8 cellular contexts compared by ENCODE assay signal in the genomic region with DNA sequence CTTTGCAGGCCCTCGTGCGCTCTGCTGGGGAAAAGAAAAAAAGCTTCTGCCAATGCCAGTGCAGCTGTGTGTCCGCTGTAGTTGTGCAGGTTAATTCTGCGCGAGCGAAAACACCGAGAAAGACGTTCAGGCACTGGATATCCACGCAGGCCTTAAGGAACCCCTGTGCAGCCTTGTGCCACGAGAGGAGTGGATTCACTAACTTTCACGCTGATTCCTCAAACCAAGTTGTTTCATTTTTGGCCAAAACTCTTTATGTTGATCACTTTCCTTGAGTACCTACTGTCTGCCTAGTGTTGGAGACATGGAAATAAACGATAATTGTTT. TPM values are rescaled to one million over a fixed set of nuclear protein-coding genes. Genes with fewer than 3 reads are reported as not detected.
DNase-seq lines count a peak whose midpoint lies in the region; ATAC-seq, FAIRE-seq and TF ChIP-seq lines count a peak whose summit lies in the region.

No MANE protein-coding gene starts in this region.

- peak overlapping the region; percentile 61 for H3K4me2 ChIP-seq in H9 (ENCODE audit: insufficient read depth, insufficient read length, low read length)

- no peaks in the 10 kb centered on the region for H4K20me1 ChIP-seq in H9 (ENCODE audit: control insufficient read depth, insufficient read depth, insufficient read length)

- no peaks in the 10 kb centered on the region for H3K79me1 ChIP-seq in H9 (ENCODE audit: insufficient read depth, low read depth, low read length, poor library complexity, severe bottlenecking)

- no peaks in the 10 kb centered on the region for H3K9me3 Mint-ChIP-seq in H9
- no peaks in the 10 kb centered on the region for H3K9me3 Mint-ChIP-seq in activated CD4-positive, alpha-beta T cell treated with anti-CD3 and anti-CD28 coated beads, Interleukin-2, amount 10 ng/mL, durations not matched to agents 7 days and 5 days

- no peak for TF ChIP-seq POLR2A in spleen (IDR thresholded peaks at IDR 0.05)

- H3K4ac ChIP-seq in H9 (ENCODE audit: low read depth, low read length) = no peak overlapping the region

- peaks cover 0 to under 1% (median 0%) of the 10 kb centered on the region in 6 donors for H3K36me3 ChIP-seq in spleen

- no peak overlapping the region for H3K56ac ChIP-seq in H9 (ENCODE audit: insufficient read length, low read depth, low read length)

- peak overlapping the region; percentile 73 for H4K5ac ChIP-seq in H9 (ENCODE audit: insufficient read length, low read depth, low read length)

- TF ChIP-seq CTCF in H9 (conservative IDR thresholded peaks at IDR 0.05) = no peak
- TF ChIP-seq CTCF in VCaP (conservative IDR thresholded peaks at IDR 0.05) = no peak
- no peak for TF ChIP-seq CTCF in spleen (IDR thresholded peaks at IDR 0.05 in 8 of 11, conservative IDR thresholded peaks at IDR 0.05 in 3 of 11)

- no peak overlapping the region for H2BK20ac ChIP-seq in H9 (ENCODE audit: low read depth, low read length, poor library complexity, severe bottlenecking)

- no peak overlapping the region for H4K8ac ChIP-seq in H9 (replicated peaks; ENCODE audit: insufficient read length, low read depth, low read length)

- ATAC-seq in left colon = no peak

- POLR2A ChIA-PET in activated CD4-positive, alpha-beta T cell treated with anti-CD3 and anti-CD28 coated beads, Interleukin-2, amount 10 ng/mL, durations not matched to agents 7 days and 5 days (lab: Charles Lee) = no interaction called here

- H3K9ac ChIP-seq in H9 (ENCODE audit: extremely low read depth, insufficient read length, low read length) = peak overlapping the region; percentile 81

- H4K91ac ChIP-seq in H9 (ENCODE audit: insufficient read length, low read depth, low read length) = no peak overlapping the region

- H3K23me2 ChIP-seq in H9 (ENCODE audit: insufficient read length, low read depth, low read length, poor library complexity, severe bottlenecking) = peaks cover 9% of the 10 kb centered on the region

- no peak for FAIRE-seq in urothelium cell line (lab: Jason Lieb, UNC)

- no peak overlapping the region for H2BK120ac ChIP-seq in H9 (ENCODE audit: low read depth, low read length, poor library complexity, severe bottlenecking)

- H3K27me3 Mint-ChIP-seq in H9 (ENCODE audit: low read depth) = peaks cover 4% of the 10 kb centered on the region
- no peaks in the 10 kb centered on the region for H3K27me3 Mint-ChIP-seq in activated CD4-positive, alpha-beta T cell treated with anti-CD3 and anti-CD28 coated beads, Interleukin-2, amount 10 ng/mL, durations not matched to agents 7 days and 5 days

- CTCF ChIA-PET in activated CD4-positive, alpha-beta T cell treated with anti-CD3 and anti-CD28 coated beads, Interleukin-2, amount 10 ng/mL, durations not matched to agents 7 days and 5 days (lab: Charles Lee) = no interaction called here

- H2BK12ac ChIP-seq in H9 (ENCODE audit: insufficient read length, low read depth, low read length) = no peak overlapping the region

- H3K27me3 ChIP-seq in H9 (ENCODE audit: insufficient read depth, low read length) (no peaks in the 10 kb centered on the region), spleen (replicated peaks in 1 of 7) (no peaks in the 10 kb centered on the region)

- H3K4me3 ChIP-seq in iPS-11a (ENCODE audit: low read depth, low read length) = peak overlapping the region; percentile 50
- peak overlapping the region; percentile 56 to 98 (median 94) for H3K4me3 ChIP-seq in spleen

- peaks cover 26% of the 10 kb centered on the region for H3K79me2 ChIP-seq in H9 (ENCODE audit: insufficient read depth, low read length)

- DNase-seq in H9 = no peak
- DNase-seq in spleen = no peak
- no peak for DNase-seq in NCI-H1048 (lab: John Stamatoyannopoulos, UW)
- DNase-seq in left colon = no peak
- no peak for DNase-seq in urothelium cell line (ENCODE audit: low spot score)
- DNase-seq in activated CD4-positive, alpha-beta T cell treated with anti-CD3 and anti-CD28 coated beads, Interleukin-2, amount 10 ng/mL, durations not matched to agents 7 days and 5 days = no peak

- peaks cover 3% of the 10 kb centered on the region; the same call in 1 of the 2 replicates for H3K4me1 ChIP-seq in H9 (ENCODE audit: insufficient read depth, low read length)
- peaks cover 35 to 73% (median 53%) of the 10 kb centered on the region in 6 donors for H3K4me1 ChIP-seq in spleen

- H3K4me3 Mint-ChIP-seq in H9 = no peak overlapping the region
- no peak overlapping the region for H3K4me3 Mint-ChIP-seq in activated CD4-positive, alpha-beta T cell treated with anti-CD3 and anti-CD28 coated beads, Interleukin-2, amount 10 ng/mL, durations not matched to agents 7 days and 5 days

- no peak overlapping the region for H2BK15ac ChIP-seq in H9 (ENCODE audit: low read depth, low read length)

- H3K18ac ChIP-seq in H9 (ENCODE audit: insufficient read length, low read depth, low read length) = peak overlapping the region; percentile 90

- H3K9me3 ChIP-seq in H9 (ENCODE audit: control insufficient read depth, low read depth, low read length) (no peaks in the 10 kb centered on the region), spleen (no peaks in the 10 kb centered on the region)

- no peak overlapping the region for H2AK5ac ChIP-seq in H9 (ENCODE audit: insufficient read length, low read length)

- no peak overlapping the region for H3T11ph ChIP-seq in H9 (ENCODE audit: low read length)

- peaks cover 3% of the 10 kb centered on the region in 2 experiments for H3K4me1 Mint-ChIP-seq in H9
- H3K4me1 Mint-ChIP-seq in activated CD4-positive, alpha-beta T cell treated with anti-CD3 and anti-CD28 coated beads, Interleukin-2, amount 10 ng/mL, durations not matched to agents 7 days and 5 days = no peaks in the 10 kb centered on the region

- no CpG with 5 or more reads among the region's 12 CpGs for WGBS in H9 (ENCODE audit: extremely low coverage, insufficient read length, low lambda C conversion rate)
- 1 to 3% (median 1%) methylated on average over 10 to 12 of the region's 12 CpGs for WGBS in spleen, 5 donors

- H3K36me3 Mint-ChIP-seq in H9 (ENCODE audit: insufficient read depth in 1 of 3, low read depth in 3 of 3) = no peaks in the 10 kb centered on the region
- no peaks in the 10 kb centered on the region for H3K36me3 Mint-ChIP-seq in activated CD4-positive, alpha-beta T cell treated with anti-CD3 and anti-CD28 coated beads, Interleukin-2, amount 10 ng/mL, durations not matched to agents 7 days and 5 days (ENCODE audit: low read depth)

- H2AFZ ChIP-seq in H9 (ENCODE audit: low read length) = no peak overlapping the region

- H2BK5ac ChIP-seq in H9 (ENCODE audit: insufficient read length, low read length) = no peak overlapping the region

- intact Hi-C loops in spleen (cut with DNase I; ENCODE audit: low total_unique reads) (no loop called here), left colon (cut with DNase I, micrococcal nuclease) (no loop called here)

- H3K23ac ChIP-seq in H9 (ENCODE audit: insufficient read length, low read depth, low read length) = no peak overlapping the region

- peak overlapping the region; percentile 76 for H3K27ac ChIP-seq in H9 (ENCODE audit: insufficient read length, low read depth, low read length)
- H3K27ac ChIP-seq in VCaP = peak overlapping the region; percentile 99
- peak overlapping the region; percentile 95 to 99 (median 98) for H3K27ac ChIP-seq in spleen

- no peak overlapping the region for H3K27ac Mint-ChIP-seq in H9
- H3K27ac Mint-ChIP-seq in activated CD4-positive, alpha-beta T cell treated with anti-CD3 and anti-CD28 coated beads, Interleukin-2, amount 10 ng/mL, durations not matched to agents 7 days and 5 days = no peak overlapping the region

- peak overlapping the region; percentile 95 for H3K14ac ChIP-seq in H9 (ENCODE audit: insufficient read depth, low read length)

RNA-seq across cellular contexts. Expression of gene SCAF4, which starts 0.6 kb away (rescaled TPM):
- total RNA-seq in H9 (2021) = 69.1 and 76.8 TPM in 2 replicates
- total RNA-seq in spleen = 10 to 100 TPM; 28.2 to 48.4 (median 38.9) TPM
- polyA plus RNA-seq in spleen = 10 to 100 TPM; 10.1 to 14.5 (median 10.2) TPM
- total RNA-seq in left colon = 10 to 100 TPM; 33.3 to 34.2 TPM
- 10 to 100 TPM; 55.6 to 64.2 TPM for total RNA-seq in activated CD4-positive, alpha-beta T cell treated with anti-CD3 and anti-CD28 coated beads, Interleukin-2, amount 10 ng/mL, durations not matched to agents 7 days and 5 days
